Comparison of ENCODE assay signal across 2 cellular contexts in the genomic region with DNA sequence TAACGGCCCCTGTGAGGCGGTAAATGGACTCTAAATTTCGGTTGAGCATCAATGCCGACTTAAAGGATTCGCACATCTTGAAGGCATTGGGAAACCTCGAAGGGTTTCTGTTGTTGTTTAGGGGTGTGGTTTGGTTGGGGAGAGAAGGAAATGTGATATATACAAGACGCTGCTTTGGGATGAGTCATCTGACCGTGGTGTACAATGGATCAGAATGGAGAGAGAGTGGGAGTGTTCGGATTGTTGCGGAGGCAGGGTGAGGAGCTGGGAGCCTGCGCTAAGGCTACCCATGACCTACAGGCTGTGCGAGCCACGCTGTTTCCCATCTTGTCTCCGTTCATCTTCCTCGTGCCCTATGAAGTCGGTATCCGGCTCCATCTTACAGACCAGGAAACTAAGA.
TF ChIP-seq lines count a peak whose summit lies in the region.

No MANE protein-coding gene starts in this region.

TF ChIP-seq in A549, 52 proteins besides CTCF, POLR2A, EP300 and RAD21:
- TF ChIP-seq FOSL2 (IDR thresholded peaks at IDR 0.05) (no peak), FOSL2 (CRISPR knock-in tag; IDR thresholded peaks at IDR 0.05) (peak; percentile 53), ZSCAN20 (CRISPR knock-in tag; IDR thresholded peaks at IDR 0.05) (no peak)

TF ChIP-seq in IMR-90, 13 proteins besides CTCF, POLR2A, EP300 and RAD21:
- TF ChIP-seq FOS (IDR thresholded peaks at IDR 0.05; ENCODE audit: low read depth, low read length) (peak; percentile 42; the same call in 1 of the 2 replicates), CEBPB (IDR thresholded peaks at IDR 0.05; ENCODE audit: low read depth, low read length) (peak; percentile 36; the same call in 1 of the 2 replicates), MAFK (IDR thresholded peaks at IDR 0.05; ENCODE audit: low read depth, low read length) (no peak)
